ENCODE assay signal across 8 cellular contexts in genomic region chr6:127855542-127856159, GRCh38. TPM values are rescaled to one million over a fixed set of nuclear protein-coding genes. Genes with fewer than 3 reads are reported as not detected.
A peak's percentile ranks its signal among the peaks of the same experiment; 100 is the strongest.
DNase-seq lines count a peak whose midpoint lies in the region; ATAC-seq and TF ChIP-seq lines count a peak whose summit lies in the region.

No MANE protein-coding gene starts in this region.

- no peak overlapping the region for H3K4me3 Mint-ChIP-seq in type B pancreatic cell

- no peaks in the 10 kb centered on the region for H3K4me1 Mint-ChIP-seq in type B pancreatic cell (ENCODE audit: unreplicated experiment)

- no peaks in the 10 kb centered on the region for H3K36me3 Mint-ChIP-seq in type B pancreatic cell

- in situ Hi-C loops in astrocyte of the cerebellum (cut with HindIII; ENCODE audit: low sequenced_read_pairs): no loop called here

- TF ChIP-seq CTCF in astrocyte of the cerebellum (IDR thresholded peaks at IDR 0.05; ENCODE audit: low read depth, low read length, missing control alignments): peak; percentile 53
- peak; percentile 70 for TF ChIP-seq CTCF in type B pancreatic cell (conservative IDR thresholded peaks at IDR 0.05)

- H3K27me3 Mint-ChIP-seq in type B pancreatic cell: no peaks in the 10 kb centered on the region

- DNase-seq in OCI-M1 (lab: John Stamatoyannopoulos, UW) (peak; percentile 82), astrocyte of the cerebellum (ENCODE audit: low read depth) (no peak), medulla oblongata (ENCODE audit: extremely low spot score) (peak; percentile 80), type B pancreatic cell (ENCODE audit: extremely low spot score, unreplicated experiment) (no peak), SHP77 treated with DMSO at 0.1 percent for 48 hours (lab: John Stamatoyannopoulos, UW) (no peak), NCI-H1436 (lab: John Stamatoyannopoulos, UW) (no peak)

- H3K4me3 ChIP-seq in astrocyte of the cerebellum (ENCODE audit: low read depth, low read length): no peak overlapping the region

- no peak overlapping the region for H3K27ac Mint-ChIP-seq in type B pancreatic cell

- H3K9me3 Mint-ChIP-seq in type B pancreatic cell: no peaks in the 10 kb centered on the region

- ATAC-seq in GM18517 (IDR thresholded peaks at IDR 0.05; ENCODE audit: unreplicated experiment) (peak; percentile 41), HG02840 (IDR thresholded peaks at IDR 0.05; ENCODE audit: low FRiP score, unreplicated experiment) (no peak)

RNA-seq across cellular contexts. Expression of gene THEMIS, which starts 45.2 kb away (rescaled TPM):
- total RNA-seq in type B pancreatic cell (ENCODE audit: low replicate concordance): not detected in 2 replicates

Comparison
In these comparisons a context has a peak if more than half of its experiments do, and no peak if none do; other contexts are left out.
1. DNase-seq: peak in OCI-M1 (single experiment) and medulla oblongata (single experiment); none in astrocyte of the cerebellum (single experiment), type B pancreatic cell (single experiment), SHP77 treated with DMSO at 0.1 percent for 48 hours (single experiment) and NCI-H1436 (single experiment).